10 cellular contexts compared by ENCODE assay signal in genomic region chr4:7651461-7651921, GRCh38.
DNase-seq lines count a peak whose midpoint lies in the region; ATAC-seq and TF ChIP-seq lines count a peak whose summit lies in the region.
"Had no signal": no experiment of that assay in that cellular context is flagged by ENCODE, and none has a peak within 500 bp of the region (broad histone marks: within the 10 kb centered on the region; RNA-seq: fewer than 3 reads in every experiment).

No MANE protein-coding gene starts in this region.

- ATAC-seq in SK-N-SH treated with all-trans-retinoic acid at 6 μM for 48 hours (peak; percentile 6), psoas muscle (no peak)
- ATAC-seq: stimulated activated naive B cell treated with anti-CD40 and anti-IgM and Interleukin-4, amounts not matched to agents 10 μg/mL and 1 μg/mL and 100 μg/mL, for 72 hours had no signal

- H3K27me3 ChIP-seq in psoas muscle (ENCODE audit: insufficient read depth in 3 of 3, low read length in 2 of 3) = peaks cover 0 to 23% (median 3%) of the 10 kb centered on the region in 3 donors

- no peaks in the 10 kb centered on the region for H3K36me3 ChIP-seq in psoas muscle (ENCODE audit: insufficient read depth in 1 of 2, low read depth in 1 of 2)

- H3K9me3 ChIP-seq in psoas muscle = no peaks in the 10 kb centered on the region

- DNase-seq in ELR (ENCODE audit: low read depth) (peak; percentile 39), glomerular visceral epithelial cell (ENCODE audit: extremely low spot score) (peak; percentile 32), psoas muscle (peak; percentile 64 to 67), NCI-H146 (lab: John Stamatoyannopoulos, UW) (no peak), SKM-1 (lab: John Stamatoyannopoulos, UW; ENCODE audit: unreplicated experiment) (no peak), ACHN (no peak)
- no peak for DNase-seq in stimulated activated CD8-positive, alpha-beta memory T cell treated with anti-CD3 and anti-CD28 coated beads, Interleukin-4, amount 100 ng/mL, for 48 hours
- DNase-seq: NCI-H510A treated with DMSO at 0.1 percent for 48 hours; stimulated activated naive B cell treated with anti-CD40 and anti-IgM and Interleukin-4, amounts not matched to agents 10 μg/mL and 1 μg/mL and 100 μg/mL, for 72 hours had no signal

- no peaks in the 10 kb centered on the region for H3K4me1 ChIP-seq in psoas muscle

- intact Hi-C loops in psoas muscle (cut with DNase I) = no loop called here

- WGBS in psoas muscle, 3 donors = 46 to 61% (median 49%) methylated on average over 8 of the region's 8 CpGs

- no peak overlapping the region for H3K4me3 ChIP-seq in psoas muscle

- in situ Hi-C loops in ACHN (cut with HindIII; ENCODE audit: low pct_ligation_motif_present, low pct_unique_long_range_greater_than_20kb, low sequenced_read_pairs) = no loop called here

- no peak overlapping the region for H3K27ac ChIP-seq in psoas muscle

- no peak for TF ChIP-seq CTCF in psoas muscle (IDR thresholded peaks at IDR 0.05)

TF ChIP-seq in SK-N-SH treated with all-trans-retinoic acid at 6 μM for 48 hours, 23 proteins besides CTCF, POLR2A, EP300 and RAD21:
- TF ChIP-seq ZC3H10 (CRISPR knock-in tag; IDR thresholded peaks at IDR 0.05) = no peak
- TF ChIP-seq ISL1 (CRISPR knock-in tag; IDR thresholded peaks at IDR 0.05) = no peak
- TF ChIP-seq ZNF8 (CRISPR knock-in tag; IDR thresholded peaks at IDR 0.05) = no peak
- TF ChIP-seq OSR1 (CRISPR knock-in tag; IDR thresholded peaks at IDR 0.05) = no peak
- TF ChIP-seq ARNTL (CRISPR knock-in tag; IDR thresholded peaks at IDR 0.05; ENCODE audit: borderline replicate concordance, low read depth) = no peak
- TF ChIP-seq PPARA (CRISPR knock-in tag; IDR thresholded peaks at IDR 0.05; ENCODE audit: borderline replicate concordance) = no peak
- TF ChIP-seq SNAI2 (CRISPR knock-in tag; IDR thresholded peaks at IDR 0.05) = no peak
- no peak for TF ChIP-seq GLIS3 (CRISPR knock-in tag; IDR thresholded peaks at IDR 0.05)
- no peak for TF ChIP-seq CSRNP3 (CRISPR knock-in tag; IDR thresholded peaks at IDR 0.05)
- TF ChIP-seq ZNF565 (CRISPR knock-in tag; conservative IDR thresholded peaks at IDR 0.05; ENCODE audit: low read depth) = no peak
- no peak for TF ChIP-seq BACH2 (CRISPR knock-in tag; IDR thresholded peaks at IDR 0.05; ENCODE audit: borderline replicate concordance)
- no peak for TF ChIP-seq ZFP3 (CRISPR knock-in tag; IDR thresholded peaks at IDR 0.05)
- TF ChIP-seq ZFP30 (CRISPR knock-in tag; IDR thresholded peaks at IDR 0.05) = no peak
- no peak for TF ChIP-seq RARB (CRISPR knock-in tag; IDR thresholded peaks at IDR 0.05)
- TF ChIP-seq PATZ1 (CRISPR knock-in tag; IDR thresholded peaks at IDR 0.05; ENCODE audit: borderline replicate concordance) = no peak
- TF ChIP-seq TCF4 (CRISPR knock-in tag; IDR thresholded peaks at IDR 0.05; ENCODE audit: borderline replicate concordance) = no peak
- TF ChIP-seq ZNF70 (CRISPR knock-in tag; IDR thresholded peaks at IDR 0.05) = no peak
- no peak for TF ChIP-seq ESRRG (CRISPR knock-in tag; IDR thresholded peaks at IDR 0.05)
- TF ChIP-seq CREB5 (CRISPR knock-in tag; IDR thresholded peaks at IDR 0.05; ENCODE audit: low read depth) = no peak

Comparison
In these comparisons a context has a peak if more than half of its experiments do, and no peak if none do; other contexts are left out.
1. DNase-seq: peak in ELR (single experiment), glomerular visceral epithelial cell (single experiment) and psoas muscle (2 of 2); none in NCI-H146 (single experiment), SKM-1 (single experiment), stimulated activated CD8-positive, alpha-beta memory T cell treated with anti-CD3 and anti-CD28 coated beads, Interleukin-4, amount 100 ng/mL, for 48 hours (single experiment) and ACHN (single experiment).